In the genomic region with DNA sequence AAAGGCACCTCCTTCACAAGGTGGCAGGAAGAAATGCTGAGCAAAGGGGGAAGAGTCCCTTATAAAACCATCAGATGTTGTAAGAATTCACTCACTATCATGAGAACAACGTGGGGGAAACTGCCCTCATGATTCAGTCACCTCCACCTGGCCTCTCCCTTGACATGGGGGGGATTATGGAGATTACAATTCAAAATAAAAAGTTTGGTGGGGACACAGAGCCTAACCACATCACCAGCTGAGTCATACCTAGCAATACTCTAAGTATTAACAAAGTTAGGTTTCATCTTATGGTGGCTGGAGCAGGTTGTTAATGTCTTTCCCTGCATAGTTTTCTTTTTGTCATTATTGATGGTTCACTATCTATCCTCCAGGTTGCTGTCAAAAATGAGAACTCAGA, we compare ENCODE assay signal across 29 cellular contexts.
"Had no signal": no experiment of that assay in that cellular context is flagged by ENCODE, and none has a peak within 500 bp of the region (broad histone marks: within the 10 kb centered on the region; RNA-seq: fewer than 3 reads in every experiment).

No MANE protein-coding gene starts in this region.

- H3K27me3 Mint-ChIP-seq: naive B cell; stimulated activated naive B cell treated with anti-CD40 and anti-IgM and Interleukin-4, amounts not matched to agents 10 μg/mL and 1 μg/mL and 100 μg/mL, for 72 hours had no signal

- ATAC-seq: esophagus mucosa; gastrocnemius medialis; left cardiac atrium; left lung; mucosa of descending colon; natural killer cell treated with Interleukin-12 subunit alpha and Interleukin-12 subunit beta and Interleukin-15 and Interleukin-18, amount 100 ng/mL, for 72 hours; pancreas; sciatic nerve; stimulated activated naive B cell treated with anti-CD40 and anti-IgM and Interleukin-4, amounts not matched to agents 10 μg/mL and 1 μg/mL and 100 μg/mL, for 72 hours had no signal

- H3K9me3 ChIP-seq: colonic mucosa, gastrocnemius medialis, left lung, mucosa of descending colon, neutrophil, pancreas, right atrium auricular region, stomach, thyroid gland had no signal

- DNase-seq: colonic mucosa; effector CD8-positive, alpha-beta T cell; endodermal cell; foreskin fibroblast; gastrocnemius medialis; head of caudate nucleus; kidney; left cardiac atrium; left lung; mesenchymal stem cell; mucosa of descending colon; naive B cell; pancreas; stimulated activated CD4-positive, alpha-beta T cell treated with anti-CD3 and anti-CD28 coated beads, Interleukin-2, amount 100 ng/mL, for 24 hours; stimulated activated CD4-positive, alpha-beta T cell treated with anti-CD3 and anti-CD28 coated beads, Interleukin-4, amount 100 ng/mL, for 24 hours; stimulated activated naive B cell treated with anti-CD40 and anti-IgM and Interleukin-4, amounts not matched to agents 10 μg/mL and 1 μg/mL and 100 μg/mL, for 72 hours; stomach; thyroid gland; trophoblast cell had no signal

- H3K4me2 ChIP-seq: hepatocyte had no signal

- H2AFZ ChIP-seq: hepatocyte had no signal

- H3K4me3 Mint-ChIP-seq: dendritic cell treated with granulocyte-macrophage colony-stimulating factor and Interleukin-4, amounts not matched to agents 40 ng/mL and 50 ng/mL, for 4 days; endodermal cell; mesothelial cell of epicardium; naive B cell; natural killer cell treated with Interleukin-12 subunit alpha and Interleukin-12 subunit beta and Interleukin-15 and Interleukin-18, amount 100 ng/mL, for 72 hours; neural crest cell; stimulated activated naive B cell treated with anti-CD40 and anti-IgM and Interleukin-4, amounts not matched to agents 10 μg/mL and 1 μg/mL and 100 μg/mL, for 72 hours had no signal

- H3K36me3 ChIP-seq: colonic mucosa, gastrocnemius medialis, left lung, neutrophil, pancreas, right atrium auricular region, stomach, thyroid gland had no signal

- H3K9me3 Mint-ChIP-seq: dendritic cell treated with granulocyte-macrophage colony-stimulating factor and Interleukin-4, amounts not matched to agents 40 ng/mL and 50 ng/mL, for 4 days; natural killer cell treated with Interleukin-12 subunit alpha and Interleukin-12 subunit beta and Interleukin-15 and Interleukin-18, amount 100 ng/mL, for 72 hours; neural crest cell; stimulated activated naive B cell treated with anti-CD40 and anti-IgM and Interleukin-4, amounts not matched to agents 10 μg/mL and 1 μg/mL and 100 μg/mL, for 72 hours had no signal

- FAIRE-seq: kidney, pancreas had no signal

- H3K79me2 ChIP-seq: hepatocyte had no signal

- H3K27me3 ChIP-seq: colonic mucosa, gastrocnemius medialis, hepatocyte, left lung, neutrophil, pancreas, right atrium auricular region, stomach, thyroid gland had no signal

- H3K36me3 Mint-ChIP-seq: mesothelial cell of epicardium; naive B cell; natural killer cell treated with Interleukin-12 subunit alpha and Interleukin-12 subunit beta and Interleukin-15 and Interleukin-18, amount 100 ng/mL, for 72 hours; stimulated activated naive B cell treated with anti-CD40 and anti-IgM and Interleukin-4, amounts not matched to agents 10 μg/mL and 1 μg/mL and 100 μg/mL, for 72 hours had no signal

- H3K27ac ChIP-seq: colonic mucosa, epithelial cell of prostate, gastrocnemius medialis, hepatocyte, left lung, neutrophil, pancreas, right atrium auricular region, stomach, thyroid gland had no signal

- H3K27ac Mint-ChIP-seq: dendritic cell treated with granulocyte-macrophage colony-stimulating factor and Interleukin-4, amounts not matched to agents 40 ng/mL and 50 ng/mL, for 4 days; endodermal cell; mesothelial cell of epicardium; naive B cell; natural killer cell treated with Interleukin-12 subunit alpha and Interleukin-12 subunit beta and Interleukin-15 and Interleukin-18, amount 100 ng/mL, for 72 hours; stimulated activated naive B cell treated with anti-CD40 and anti-IgM and Interleukin-4, amounts not matched to agents 10 μg/mL and 1 μg/mL and 100 μg/mL, for 72 hours had no signal

- H3K4me1 ChIP-seq: colonic mucosa, gastrocnemius medialis, left lung, pancreas, right atrium auricular region, thyroid gland had no signal

- H3K4me3 ChIP-seq: colonic mucosa, gastrocnemius medialis, hepatocyte, left lung, mucosa of descending colon, pancreas, right atrium auricular region, stomach, thyroid gland had no signal

- H3K4me1 Mint-ChIP-seq: mesothelial cell of epicardium; naive B cell; neural crest cell; stimulated activated naive B cell treated with anti-CD40 and anti-IgM and Interleukin-4, amounts not matched to agents 10 μg/mL and 1 μg/mL and 100 μg/mL, for 72 hours had no signal
